ENCODE assay signal across 8 cellular contexts in genomic region chr15:100602822-100603393, GRCh38. TPM values are rescaled to one million over a fixed set of nuclear protein-coding genes. Genes with fewer than 3 reads are reported as not detected.
A peak's percentile ranks its signal among the peaks of the same experiment; 100 is the strongest.
DNase-seq lines count a peak whose midpoint lies in the region; ATAC-seq, FAIRE-seq and TF ChIP-seq lines count a peak whose summit lies in the region.

No MANE protein-coding gene starts in this region.

- POLR2A ChIA-PET in HepG2 (lab: Yijun Ruan, JAX): interaction anchor here (0.7 to 1.4 kb wide), 4 partner anchors 16 to 252 kb away, joined by 3 to 5 read pairs (median 4); no protein-coding TSS in a partner anchor

- peak overlapping the region; percentile 81 to 95 (median 87) for H3K27ac Mint-ChIP-seq in brain

- FAIRE-seq in HepG2 (lab: Jason Lieb, UNC): no peak

- peaks cover 86% of the 10 kb centered on the region for H3K79me2 ChIP-seq in HepG2 (ENCODE audit: insufficient read depth, low read length)

- CTCF ChIA-PET in HepG2 (lab: Yijun Ruan, JAX; ENCODE audit: low intra/inter-chr PET ratio, low total read pairs): no interaction called here

- H3K27ac ChIP-seq in BLaER1 (peak overlapping the region; percentile 76), HepG2 (ENCODE audit: extremely low read length, insufficient read depth, low read length) (peak overlapping the region; percentile 71), subcutaneous abdominal adipose tissue (ENCODE audit: low read depth, low read length) (peak overlapping the region; percentile 78)

- TF ChIP-seq CTCF in brain (conservative IDR thresholded peaks at IDR 0.05): no peak
- no peak for TF ChIP-seq CTCF in HepG2 (CRISPR knock-in tag; IDR thresholded peaks at IDR 0.05)

- WGBS in HepG2 (ENCODE audit: low lambda C conversion rate): 0% methylated on average over 10 of the region's 16 CpGs

- H3K36me3 ChIP-seq in BLaER1 (peaks cover 26% of the 10 kb centered on the region), HepG2 (replicated peaks in 1 of 2; ENCODE audit: control insufficient read depth in 1 of 2, insufficient read depth in 2 of 2, low read length in 2 of 2) (peaks cover 2 to 16% of the 10 kb centered on the region in 2 experiments), subcutaneous abdominal adipose tissue (ENCODE audit: control insufficient read depth in 5 of 5, insufficient read depth in 5 of 5, low read length in 5 of 5) (peaks cover 2 to 10% (median 9%) of the 10 kb centered on the region in 5 donors)

- peaks cover 38% of the 10 kb centered on the region for H3K4me1 Mint-ChIP-seq in brain

- peak; percentile 16 for DNase-seq in RPMI7951 (ENCODE audit: low read depth)
- DNase-seq in HepG2 (ENCODE audit: low spot score): peak; percentile 10
- no peak for DNase-seq in GF-D8 (lab: John Stamatoyannopoulos, UW)

- H2AFZ ChIP-seq in HepG2 (ENCODE audit: low read length): no peak overlapping the region

- H3K36me3 Mint-ChIP-seq in brain: peaks cover 6% of the 10 kb centered on the region

- H3K4me1 ChIP-seq in BLaER1 (peaks cover 34% of the 10 kb centered on the region), HepG2 (ENCODE audit: insufficient read depth, low read length) (peaks cover 54% of the 10 kb centered on the region), subcutaneous abdominal adipose tissue (ENCODE audit: control insufficient read depth in 5 of 5, insufficient read depth in 5 of 5, low read length in 5 of 5) (peaks cover 5 to 29% (median 27%) of the 10 kb centered on the region in 5 donors)

- TF ChIP-seq POLR2A in HepG2 (IDR thresholded peaks at IDR 0.05; ENCODE audit: insufficient read depth in 1 of 2, low read depth in 2 of 2, low read length in 2 of 2): no peak

- no peaks in the 10 kb centered on the region for H3K9me3 Mint-ChIP-seq in brain

- peaks cover 26% of the 10 kb centered on the region; the same call in 1 of the 2 replicates for H4K20me1 ChIP-seq in BLaER1
- H4K20me1 ChIP-seq in HepG2 (ENCODE audit: insufficient read depth, low read length): no peaks in the 10 kb centered on the region

- H3K27me3 ChIP-seq in BLaER1: no peaks in the 10 kb centered on the region
- no peaks in the 10 kb centered on the region; a peak in 1 of 5 replicates for H3K27me3 ChIP-seq in HepG2 (ENCODE audit: control insufficient read depth in 1 of 2, insufficient read depth in 2 of 2, low read length in 2 of 2)
- no peaks in the 10 kb centered on the region for H3K27me3 ChIP-seq in subcutaneous abdominal adipose tissue (ENCODE audit: control insufficient read depth in 5 of 5, insufficient read depth in 4 of 5, low read length in 5 of 5)

- H3K27me3 Mint-ChIP-seq in brain: peaks cover 4% of the 10 kb centered on the region

- in situ Hi-C loops in HepG2 (cut with HindIII; ENCODE audit: extremely low pct_ligation_motif_present, low pct_unique_long_range_greater_than_20kb): loop anchor here (10.0 kb wide), 1 partner anchor 248 kb away; no protein-coding TSS in a partner anchor

- H3K4me2 ChIP-seq in BLaER1 (peak overlapping the region; percentile 86), HepG2 (ENCODE audit: low read depth, low read length) (peak overlapping the region; percentile 84)

- TF ChIP-seq EP300 in HepG2 (IDR thresholded peaks at IDR 0.05; ENCODE audit: low read depth in 2 of 2, low read length in 2 of 2) (no peak), HepG2 (CRISPR knock-in tag; IDR thresholded peaks at IDR 0.05; ENCODE audit: borderline replicate concordance) (no peak)

- H3K9me3 ChIP-seq in BLaER1: no peaks in the 10 kb centered on the region
- H3K9me3 ChIP-seq in HepG2 (ENCODE audit: low read length): no peaks in the 10 kb centered on the region
- H3K9me3 ChIP-seq in subcutaneous abdominal adipose tissue (ENCODE audit: control insufficient read depth in 5 of 5, low read length in 5 of 5): no peaks in the 10 kb centered on the region

- H3K4me3 ChIP-seq in BLaER1 (peak overlapping the region; percentile 92), HepG2 (replicated peaks in 1 of 3; ENCODE audit: insufficient read depth in 1 of 3, low read depth in 2 of 3, low read length in 3 of 3) (peak overlapping the region; percentile 73 to 99 (median 85)), subcutaneous abdominal adipose tissue (ENCODE audit: low read depth in 1 of 5, low read length in 5 of 5) (peak overlapping the region; percentile 83 to 94 (median 91))

- no TSS peak for BruUV-seq in HepG2 (replicated peaks; lab: Mats Ljungman, UMichigan)

- no peak overlapping the region for H3K4me3 Mint-ChIP-seq in brain

- H3K9ac ChIP-seq in BLaER1: peak overlapping the region; percentile 84
- H3K9ac ChIP-seq in HepG2 (ENCODE audit: insufficient read depth, low read depth, low read length): peak overlapping the region; percentile 86
- peak overlapping the region; percentile 16 to 90 (median 79) for H3K9ac ChIP-seq in subcutaneous abdominal adipose tissue (ENCODE audit: low read length in 5 of 5)

- ATAC-seq in GM18873 (IDR thresholded peaks at IDR 0.05; ENCODE audit: low FRiP score, unreplicated experiment): peak; percentile 29
- ATAC-seq in HG03095 (IDR thresholded peaks at IDR 0.05; ENCODE audit: unreplicated experiment): peak; percentile 37
- ATAC-seq in HepG2: peak; percentile 33

- intact Hi-C loops in HepG2 (cut with micrococcal nuclease; ENCODE audit: unreplicated experiment): loop anchor here (1.0 kb wide), 1 partner anchor 253 kb away; no protein-coding TSS in a partner anchor

- TF ChIP-seq RAD21 in HepG2 (CRISPR knock-in tag; IDR thresholded peaks at IDR 0.05): no peak

TF ChIP-seq in HepG2, 621 proteins besides CTCF, POLR2A, EP300 and RAD21 (continues in another document):
- TF ChIP-seq MAFK (conservative IDR thresholded peaks at IDR 0.05 in 1 of 2, IDR thresholded peaks at IDR 0.05 in 1 of 2; ENCODE audit: low read length in 2 of 2) (no peak), AGO2 (optimal IDR thresholded peaks at IDR 0.05; ENCODE audit: low read depth, low read length) (peak; percentile 44), HNF4A (CRISPR knock-in tag; IDR thresholded peaks at IDR 0.05) (no peak), ZNF782 (CRISPR knock-in tag; IDR thresholded peaks at IDR 0.05; ENCODE audit: borderline replicate concordance) (no peak), FOXA3 (CRISPR knock-in tag; IDR thresholded peaks at IDR 0.05) (no peak)

RNA-seq across cellular contexts. Expression of gene ASB7, which starts 0.5 kb away (rescaled TPM):
- total RNA-seq in RPMI7951 (2014; rRNA removed; shearing (Covaris generic)): 11.5 and 13.5 TPM in 2 replicates
- polyA plus RNA-seq in brain (ENCODE audit: insufficient read depth, low read depth, low replicate concordance): 3.8 TPM
- 12.1 and 15.2 TPM in 2 replicates for total RNA-seq in HepG2 (2016; rRNA removed; fragmentation: Illumina TruSeq; extraction: Trizol)
- total RNA-seq in HepG2 (2016; cell fraction: cytosol; rRNA removed; fragmentation: Illumina TruSeq; extraction: Trizol; ENCODE audit: low read depth): 3.5 and 3.6 TPM in 2 replicates
- total RNA-seq in HepG2 (2016; cell fraction: insoluble cytoplasmic fraction; rRNA removed; fragmentation: Illumina TruSeq; extraction: Trizol): 12.5 and 13.8 TPM in 2 replicates
- total RNA-seq in HepG2 (2016; cell fraction: membrane; rRNA removed; fragmentation: Illumina TruSeq; extraction: Trizol): 7.2 and 7.8 TPM in 2 replicates
- 13.1 and 13.4 TPM in 2 replicates for total RNA-seq in HepG2 (2016; cell fraction: nucleus; rRNA removed; fragmentation: Illumina TruSeq; extraction: Trizol)
- polyA plus RNA-seq in HepG2 (2011; rRNA removed): 7.7 and 8.3 TPM in 2 replicates
- polyA plus RNA-seq in HepG2 (2011; cell fraction: cytosol; rRNA removed): 6.0 and 6.7 TPM in 2 replicates
- 6.9 and 7.6 TPM in 2 replicates for polyA plus RNA-seq in HepG2 (2011; cell fraction: nucleus; rRNA removed)
- polyA plus RNA-seq in HepG2 (2012): 5.3 and 5.7 TPM in 2 replicates
- polyA plus RNA-seq in HepG2 (2016; cell fraction: cytosol; fragmentation: Illumina TruSeq; extraction: Trizol; ENCODE audit: low read depth): 0.51 and 0.92 TPM in 2 replicates
- polyA plus RNA-seq in HepG2 (2016; cell fraction: insoluble cytoplasmic fraction; fragmentation: Illumina TruSeq; extraction: Trizol; ENCODE audit: low read depth): 10.5 and 11.4 TPM in 2 replicates
- 2.8 and 3.0 TPM in 2 replicates for polyA plus RNA-seq in HepG2 (2016; cell fraction: membrane; fragmentation: Illumina TruSeq; extraction: Trizol; ENCODE audit: low read depth)
- 12.7 and 13.0 TPM in 2 replicates for polyA plus RNA-seq in HepG2 (2016; cell fraction: nucleus; fragmentation: Illumina TruSeq; extraction: Trizol; ENCODE audit: insufficient read depth, low read depth)
- 14.1 and 28.8 TPM in 2 replicates for polyA minus RNA-seq in HepG2 (2011; rRNA and poly(A)+ RNA removed; ENCODE audit: low replicate concordance)
- polyA minus RNA-seq in HepG2 (2011; cell fraction: cytosol; rRNA and poly(A)+ RNA removed): 8.4 and 10.1 TPM in 2 replicates
- polyA minus RNA-seq in HepG2 (2011; cell fraction: nucleus; rRNA and poly(A)+ RNA removed): 25.6 and 30.2 TPM in 2 replicates

RNA-seq across cellular contexts. Expression of gene LINS1, which starts 0.9 kb away (rescaled TPM):
- 20.4 and 23.2 TPM in 2 replicates for total RNA-seq in RPMI7951 (2014; rRNA removed; shearing (Covaris generic))
- polyA plus RNA-seq in brain (ENCODE audit: insufficient read depth, low read depth, low replicate concordance) (4.6 TPM), HepG2 (2011; rRNA removed) (9.8 and 10.0 TPM in 2 replicates)
- 9.6 and 10.4 TPM in 2 replicates for total RNA-seq in HepG2 (2016; rRNA removed; fragmentation: Illumina TruSeq; extraction: Trizol)
- 3.5 and 5.2 TPM in 2 replicates for total RNA-seq in HepG2 (2016; cell fraction: cytosol; rRNA removed; fragmentation: Illumina TruSeq; extraction: Trizol; ENCODE audit: low read depth)
- total RNA-seq in HepG2 (2016; cell fraction: insoluble cytoplasmic fraction; rRNA removed; fragmentation: Illumina TruSeq; extraction: Trizol): 9.2 and 9.9 TPM in 2 replicates
- total RNA-seq in HepG2 (2016; cell fraction: membrane; rRNA removed; fragmentation: Illumina TruSeq; extraction: Trizol): 3.2 and 5.2 TPM in 2 replicates
- total RNA-seq in HepG2 (2016; cell fraction: nucleus; rRNA removed; fragmentation: Illumina TruSeq; extraction: Trizol): 24.6 and 32.3 TPM in 2 replicates
- polyA plus RNA-seq in HepG2 (2011; cell fraction: cytosol; rRNA removed): 1.6 and 3.0 TPM in 2 replicates
- polyA plus RNA-seq in HepG2 (2011; cell fraction: nucleus; rRNA removed): 13.4 and 14.4 TPM in 2 replicates
- polyA plus RNA-seq in HepG2 (2012): 3.9 and 4.8 TPM in 2 replicates
- polyA plus RNA-seq in HepG2 (2016; cell fraction: cytosol; fragmentation: Illumina TruSeq; extraction: Trizol; ENCODE audit: low read depth): 0.54 and 1.7 TPM in 2 replicates
- polyA plus RNA-seq in HepG2 (2016; cell fraction: insoluble cytoplasmic fraction; fragmentation: Illumina TruSeq; extraction: Trizol; ENCODE audit: low read depth): 6.5 and 7.2 TPM in 2 replicates
- polyA plus RNA-seq in HepG2 (2016; cell fraction: membrane; fragmentation: Illumina TruSeq; extraction: Trizol; ENCODE audit: low read depth): 2.4 and 3.1 TPM in 2 replicates
- polyA plus RNA-seq in HepG2 (2016; cell fraction: nucleus; fragmentation: Illumina TruSeq; extraction: Trizol; ENCODE audit: insufficient read depth, low read depth): 38.7 and 40.0 TPM in 2 replicates
- polyA minus RNA-seq in HepG2 (2011; rRNA and poly(A)+ RNA removed; ENCODE audit: low replicate concordance): 13.1 and 33.6 TPM in 2 replicates
- 1.3 and 3.7 TPM in 2 replicates for polyA minus RNA-seq in HepG2 (2011; cell fraction: cytosol; rRNA and poly(A)+ RNA removed)
- 30.8 and 36.2 TPM in 2 replicates for polyA minus RNA-seq in HepG2 (2011; cell fraction: nucleus; rRNA and poly(A)+ RNA removed)
